ENCODE assay signal across 1 cellular context in genomic region chr6:33633084-33633461, GRCh38.
TF ChIP-seq lines count a peak whose summit lies in the region.

No MANE protein-coding gene starts in this region.

TF ChIP-seq in H1, 55 proteins besides CTCF, POLR2A, EP300 and RAD21:
- TF ChIP-seq USF2 (IDR thresholded peaks at IDR 0.05; ENCODE audit: low read length): no peak
- TF ChIP-seq BACH1 (IDR thresholded peaks at IDR 0.05; ENCODE audit: low read length): no peak
- TF ChIP-seq ATF3 (IDR thresholded peaks at IDR 0.05; ENCODE audit: insufficient read depth, low read depth, low read length): no peak
- no peak for TF ChIP-seq YY1 (IDR thresholded peaks at IDR 0.05; ENCODE audit: low read depth, low read length)
- TF ChIP-seq HDAC2 (IDR thresholded peaks at IDR 0.05; ENCODE audit: borderline replicate concordance in 1 of 2, low read depth in 2 of 2, low read length in 2 of 2): no peak
- no peak for TF ChIP-seq CBX8 (IDR thresholded peaks at IDR 0.05; ENCODE audit: borderline replicate concordance, low read depth, low read length)
- no peak for TF ChIP-seq CHD1 (IDR thresholded peaks at IDR 0.05; ENCODE audit: low read depth, low read length)
- no peak for TF ChIP-seq NRF1 (IDR thresholded peaks at IDR 0.05; ENCODE audit: low read depth, low read length)
- TF ChIP-seq SIN3A (conservative IDR thresholded peaks at IDR 0.05 in 1 of 2, IDR thresholded peaks at IDR 0.05 in 1 of 2; ENCODE audit: low read depth in 1 of 2, low read length in 2 of 2): no peak; a peak in 1 of 4 replicates
- no peak for TF ChIP-seq E2F6 (IDR thresholded peaks at IDR 0.05)
- TF ChIP-seq KDM1A (IDR thresholded peaks at IDR 0.05; ENCODE audit: borderline replicate concordance, low read length): no peak
- no peak for TF ChIP-seq MAFK (IDR thresholded peaks at IDR 0.05; ENCODE audit: low read depth, low read length)
- TF ChIP-seq CTBP2 (IDR thresholded peaks at IDR 0.05; ENCODE audit: borderline replicate concordance, insufficient read depth, insufficient read length, low read length): no peak
- no peak for TF ChIP-seq POU5F1 (IDR thresholded peaks at IDR 0.05; ENCODE audit: low read depth, low read length)
